Comparison of ENCODE assay signal across 13 cellular contexts in the genomic region with DNA sequence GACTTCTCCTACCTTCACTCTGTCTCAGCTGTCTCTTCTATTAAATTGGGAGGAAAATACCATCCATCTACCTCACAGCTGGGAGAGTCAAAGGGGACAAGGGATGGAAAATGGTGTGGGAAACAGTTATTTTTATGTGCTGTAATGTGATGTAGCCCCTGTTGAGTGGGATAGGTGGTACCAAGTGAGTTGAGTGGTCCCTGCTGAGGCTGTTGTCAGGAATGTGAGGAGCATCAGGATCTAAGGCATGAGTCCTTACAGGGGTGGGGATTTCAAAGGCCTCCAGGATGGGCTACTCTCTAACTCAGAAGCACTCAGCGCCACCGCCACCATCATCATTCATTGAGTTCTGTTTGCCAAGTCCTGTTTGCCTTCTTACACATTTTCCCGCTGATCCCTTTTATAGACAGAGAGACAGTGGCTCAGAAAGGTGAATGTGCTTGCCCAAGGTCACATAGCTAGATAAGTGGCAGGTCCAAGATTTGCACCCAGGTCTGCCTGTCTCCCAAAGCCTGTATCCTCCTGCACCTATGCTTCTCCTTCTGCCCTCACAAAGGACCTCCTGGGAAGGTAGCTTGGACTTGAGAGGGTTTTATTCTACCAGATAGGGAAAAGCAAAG. TPM values are rescaled to one million over a fixed set of nuclear protein-coding genes. Genes with fewer than 3 reads are reported as not detected.
A peak's percentile ranks its signal among the peaks of the same experiment; 100 is the strongest.
DNase-seq lines count a peak whose midpoint lies in the region; ATAC-seq and TF ChIP-seq lines count a peak whose summit lies in the region.
"Had no signal": no experiment of that assay in that cellular context is flagged by ENCODE, and none has a peak within 500 bp of the region (broad histone marks: within the 10 kb centered on the region; RNA-seq: fewer than 3 reads in every experiment).

No MANE protein-coding gene starts in this region.

- no peak for TF ChIP-seq EP300 in transverse colon (IDR thresholded peaks at IDR 0.05; ENCODE audit: low read depth)

- TF ChIP-seq CTCF in coronary artery (IDR thresholded peaks at IDR 0.05) (no peak), natural killer cell (IDR thresholded peaks at IDR 0.05) (no peak), transverse colon (IDR thresholded peaks at IDR 0.05) (no peak)

- no peaks in the 10 kb centered on the region for H3K36me3 ChIP-seq in transverse colon

- H3K4me1 Mint-ChIP-seq in natural killer cell = peaks cover 40% of the 10 kb centered on the region in 2 donors
- peaks cover 35% of the 10 kb centered on the region for H3K4me1 Mint-ChIP-seq in activated T-helper 2 cell treated with anti-CD3 and anti-CD28 coated beads, Interferon-gamma antibody, Interleukin-2, Interleukin-4, amounts not matched to agents 10 μg/mL and 5 μg/mL and 100 μg/mL, durations not matched to agents 14 hours and 24 hours and 36 hours (ENCODE audit: low read depth)

- H3K4me3 ChIP-seq in coronary artery (no peak overlapping the region), transverse colon (no peak overlapping the region)
- H3K4me3 ChIP-seq: GM23338 had no signal

- in situ Hi-C loops in transverse colon (cut with MboI; ENCODE audit: low pct_ligation_motif_present in 1 of 4, low pct_unique_long_range_greater_than_20kb in 1 of 4, low sequenced_read_pairs in 3 of 4) = no loop called here

- H3K4me3 Mint-ChIP-seq in natural killer cell = peak overlapping the region; percentile 22
- H3K4me3 Mint-ChIP-seq in activated T-helper 2 cell treated with anti-CD3 and anti-CD28 coated beads, Interferon-gamma antibody, Interleukin-2, Interleukin-4, amounts not matched to agents 10 μg/mL and 5 μg/mL and 100 μg/mL, durations not matched to agents 14 hours and 24 hours and 36 hours (ENCODE audit: low read depth) = no peak overlapping the region

- H3K4me1 ChIP-seq in transverse colon = peaks cover 25 to 72% (median 57%) of the 10 kb centered on the region in 4 donors

- no peaks in the 10 kb centered on the region for H3K9me3 ChIP-seq in transverse colon

- WGBS in transverse colon (ENCODE audit: low coverage in 1 of 2), 2 donors = 80% methylated on average over 3 of the region's 3 CpGs; no CpG with 5 or more reads in 1 of the 2 donors

- peaks cover 67 to 76% of the 10 kb centered on the region in 2 donors for H3K27me3 Mint-ChIP-seq in natural killer cell (ENCODE audit: low read depth in 2 of 2)
- peaks cover 67% of the 10 kb centered on the region for H3K27me3 Mint-ChIP-seq in activated T-helper 2 cell treated with anti-CD3 and anti-CD28 coated beads, Interferon-gamma antibody, Interleukin-2, Interleukin-4, amounts not matched to agents 10 μg/mL and 5 μg/mL and 100 μg/mL, durations not matched to agents 14 hours and 24 hours and 36 hours (ENCODE audit: low read depth)

- DNase-seq in NCI-H748 (lab: John Stamatoyannopoulos, UW; ENCODE audit: unreplicated experiment) (peak; percentile 29), NCI-H748 treated with DMSO at 0.1 percent for 48 hours (lab: John Stamatoyannopoulos, UW) (no peak), coronary artery (ENCODE audit: low spot score) (no peak), natural killer cell (no peak), transverse colon (no peak), HPDE6-E6E7 (ENCODE audit: extremely low spot score) (no peak)
- no peak for DNase-seq in activated T-helper 2 cell treated with anti-CD3 and anti-CD28 coated beads, Interferon-gamma antibody, Interleukin-2, Interleukin-4, amounts not matched to agents 10 μg/mL and 5 μg/mL and 100 μg/mL, durations not matched to agents 14 hours and 24 hours and 36 hours (ENCODE audit: low spot score)
- DNase-seq: activated CD8-positive, alpha-beta memory T cell treated with anti-CD3 and anti-CD28 coated beads for 24 hours; MM.1S; NCI-H774; T-cell had no signal

- H3K27ac ChIP-seq in coronary artery (peak overlapping the region; percentile 94), transverse colon (peak overlapping the region; percentile 96 to 98 (median 96))

- intact Hi-C loops in natural killer cell (cut with micrococcal nuclease) (no loop called here), transverse colon (cut with DNase I; ENCODE audit: low total_unique reads) (no loop called here)
- intact Hi-C loops in activated T-helper 2 cell treated with anti-CD3 and anti-CD28 coated beads, Interferon-gamma antibody, Interleukin-2, Interleukin-4, amounts not matched to agents 10 μg/mL and 5 μg/mL and 100 μg/mL, durations not matched to agents 14 hours and 24 hours and 36 hours (cut with micrococcal nuclease) = no loop called here

- H3K27ac Mint-ChIP-seq in natural killer cell = no peak overlapping the region
- H3K27ac Mint-ChIP-seq in activated T-helper 2 cell treated with anti-CD3 and anti-CD28 coated beads, Interferon-gamma antibody, Interleukin-2, Interleukin-4, amounts not matched to agents 10 μg/mL and 5 μg/mL and 100 μg/mL, durations not matched to agents 14 hours and 24 hours and 36 hours = no peak overlapping the region

- TF ChIP-seq POLR2A in transverse colon (IDR thresholded peaks at IDR 0.05) = no peak

- no peaks in the 10 kb centered on the region for H3K36me3 Mint-ChIP-seq in natural killer cell
- H3K36me3 Mint-ChIP-seq in activated T-helper 2 cell treated with anti-CD3 and anti-CD28 coated beads, Interferon-gamma antibody, Interleukin-2, Interleukin-4, amounts not matched to agents 10 μg/mL and 5 μg/mL and 100 μg/mL, durations not matched to agents 14 hours and 24 hours and 36 hours (ENCODE audit: low read depth) = peaks cover 4% of the 10 kb centered on the region
- H3K36me3 Mint-ChIP-seq: T-cell had no signal

- no peaks in the 10 kb centered on the region for H3K9me3 Mint-ChIP-seq in natural killer cell
- no peaks in the 10 kb centered on the region for H3K9me3 Mint-ChIP-seq in activated T-helper 2 cell treated with anti-CD3 and anti-CD28 coated beads, Interferon-gamma antibody, Interleukin-2, Interleukin-4, amounts not matched to agents 10 μg/mL and 5 μg/mL and 100 μg/mL, durations not matched to agents 14 hours and 24 hours and 36 hours
- H3K9me3 Mint-ChIP-seq: GM23338, T-cell had no signal

- peaks cover 3% of the 10 kb centered on the region for H3K27me3 ChIP-seq in transverse colon

- ATAC-seq in natural killer cell (no peak), GM21576 (IDR thresholded peaks at IDR 0.05; ENCODE audit: unreplicated experiment) (no peak)
- ATAC-seq: GM23338, T-cell had no signal

RNA-seq across cellular contexts. Expression of gene ID3, which starts 4.6 kb away (rescaled TPM):
- total RNA-seq in natural killer cell = 1 to 10 TPM in 2 of 3 donors, under 1 TPM in 1; 0.29 to 6.5 (median 2.4) TPM
- total RNA-seq in transverse colon = 100 to 1,000 TPM; 174 to 363 (median 253) TPM
- 24.7 and 26.9 TPM in 2 replicates for total RNA-seq in activated T-helper 2 cell treated with anti-CD3 and anti-CD28 coated beads, Interferon-gamma antibody, Interleukin-2, Interleukin-4, amounts not matched to agents 10 μg/mL and 5 μg/mL and 100 μg/mL, durations not matched to agents 14 hours and 24 hours and 36 hours

RNA-seq across cellular contexts. Expression of gene E2F2, which starts 32.8 kb away (rescaled TPM):
- total RNA-seq in natural killer cell (1 to 10 TPM; 2.1 to 3.9 (median 3.2) TPM), transverse colon (10 to 100 TPM in 2 of 4 donors, 1 to 10 TPM in 2; 6.7 to 11.6 (median 8.9) TPM)
- total RNA-seq in activated T-helper 2 cell treated with anti-CD3 and anti-CD28 coated beads, Interferon-gamma antibody, Interleukin-2, Interleukin-4, amounts not matched to agents 10 μg/mL and 5 μg/mL and 100 μg/mL, durations not matched to agents 14 hours and 24 hours and 36 hours = 17.2 and 18.6 TPM in 2 replicates
